ENCODE assay signal across 10 cellular contexts in the genomic region with DNA sequence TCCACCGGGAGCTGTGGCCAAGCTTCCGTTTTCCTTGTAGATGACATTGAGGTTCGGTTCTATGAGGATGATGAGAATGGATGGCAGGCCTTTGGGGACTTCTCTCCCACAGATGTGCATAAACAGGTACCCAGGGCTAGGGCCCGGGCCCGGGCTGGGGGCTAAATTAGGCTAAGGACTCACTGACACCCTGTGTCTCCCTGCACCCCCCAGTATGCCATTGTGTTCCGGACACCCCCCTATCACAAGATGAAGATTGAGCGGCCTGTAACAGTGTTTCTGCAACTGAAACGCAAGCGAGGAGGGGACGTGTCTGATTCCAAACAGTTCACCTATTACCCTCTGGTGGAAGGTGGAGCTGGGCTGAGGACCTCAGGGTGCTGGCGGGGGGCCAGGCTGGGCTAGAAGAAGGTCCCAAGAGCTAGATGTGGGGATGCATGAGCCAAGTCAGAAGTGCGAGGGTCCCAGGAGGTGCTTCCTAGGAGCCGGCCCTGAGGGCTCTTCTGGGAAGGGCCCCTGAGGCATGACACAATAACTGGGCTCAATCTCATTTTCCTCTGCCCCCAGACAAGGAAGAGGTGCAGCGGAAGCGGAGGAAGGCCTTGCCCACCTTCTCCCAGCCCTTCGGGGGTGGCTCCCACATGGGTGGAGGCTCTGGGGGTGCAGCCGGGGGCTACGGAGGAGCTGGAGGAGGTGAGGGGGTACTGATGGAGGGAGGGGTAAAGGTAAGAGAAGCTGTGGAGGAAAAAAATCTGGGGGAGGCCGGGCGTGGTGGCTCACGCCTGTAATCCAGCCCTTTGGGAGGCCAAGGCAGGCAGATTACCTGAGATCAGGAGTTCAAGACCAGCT. TPM values are rescaled to one million over a fixed set of nuclear protein-coding genes. Genes with fewer than 3 reads are reported as not detected.
DNase-seq lines count a peak whose midpoint lies in the region; ATAC-seq and TF ChIP-seq lines count a peak whose summit lies in the region.
"Had no signal": no experiment of that assay in that cellular context is flagged by ENCODE, and none has a peak within 500 bp of the region (broad histone marks: within the 10 kb centered on the region; RNA-seq: fewer than 3 reads in every experiment).

No MANE protein-coding gene starts in this region.

- H3K9me3 Mint-ChIP-seq in activated T-cell treated with anti-CD3 and anti-CD28 coated beads, Interleukin-2, amount 50 U/mL, for 4 hours, result no peaks in the 10 kb centered on the region
- H3K9me3 Mint-ChIP-seq in memory B cell, result no peaks in the 10 kb centered on the region

- no peak for TF ChIP-seq CTCF in transverse colon (IDR thresholded peaks at IDR 0.05)

- H3K27me3 ChIP-seq in transverse colon (no peaks in the 10 kb centered on the region), aorta (ENCODE audit: control insufficient read depth in 1 of 2, insufficient read depth in 2 of 2, low read length in 1 of 2) (no peaks in the 10 kb centered on the region)

- intact Hi-C loops in transverse colon (cut with DNase I; ENCODE audit: low total_unique reads), result loop anchor here (10.0 kb wide), 1 partner anchor 186 kb away; no protein-coding TSS in a partner anchor
- intact Hi-C loops in aorta (cut with DNase I), result loop anchor here (5.0 to 10.0 kb wide), 3 partner anchors 79 to 244 kb away; partner anchors contain the start of genes ELOVL3 (in 1 of the 2) and NOLC1 (in 1 of the 2)

- peak overlapping the region; percentile 100 for H3K27ac Mint-ChIP-seq in memory B cell

- peak overlapping the region; percentile 97 for H3K4me3 Mint-ChIP-seq in activated T-cell treated with anti-CD3 and anti-CD28 coated beads, Interleukin-2, amount 50 U/mL, for 4 hours
- peak overlapping the region; percentile 69 for H3K4me3 Mint-ChIP-seq in memory B cell

- no peak for TF ChIP-seq EP300 in transverse colon (IDR thresholded peaks at IDR 0.05; ENCODE audit: low read depth)

- H3K36me3 Mint-ChIP-seq in activated T-cell treated with anti-CD3 and anti-CD28 coated beads, Interleukin-2, amount 50 U/mL, for 4 hours (ENCODE audit: insufficient read depth), result peaks cover 31% of the 10 kb centered on the region
- H3K36me3 Mint-ChIP-seq in memory B cell, result peaks cover 25% of the 10 kb centered on the region

- in situ Hi-C loops in transverse colon (cut with MboI; ENCODE audit: low pct_ligation_motif_present in 1 of 4, low pct_unique_long_range_greater_than_20kb in 1 of 4, low sequenced_read_pairs in 3 of 4), result loop anchor here in 1 of 4 donors (25.0 kb wide), 1 partner anchor 189 kb away; no protein-coding TSS in a partner anchor

- H3K4me1 ChIP-seq in transverse colon (peaks cover 24 to 46% (median 34%) of the 10 kb centered on the region in 4 donors), aorta (ENCODE audit: control insufficient read depth in 1 of 2, insufficient read depth in 2 of 2, low read length in 2 of 2) (no peaks in the 10 kb centered on the region)

- H3K27me3 Mint-ChIP-seq in activated T-cell treated with anti-CD3 and anti-CD28 coated beads, Interleukin-2, amount 50 U/mL, for 4 hours (ENCODE audit: low read depth), result no peaks in the 10 kb centered on the region
- H3K27me3 Mint-ChIP-seq in memory B cell, result no peaks in the 10 kb centered on the region

- H3K27ac ChIP-seq in transverse colon (peak overlapping the region; percentile 89 to 99 (median 96)), aorta (ENCODE audit: low read depth in 1 of 2, low read length in 2 of 2) (no peak overlapping the region)

- no peaks in the 10 kb centered on the region for H3K9me3 ChIP-seq in transverse colon
- H3K9me3 ChIP-seq in aorta (ENCODE audit: control insufficient read depth, low read length), result no peaks in the 10 kb centered on the region

- TF ChIP-seq POLR2A in transverse colon (IDR thresholded peaks at IDR 0.05), result no peak

- H3K4me3 ChIP-seq in transverse colon (peak overlapping the region in 1 of 4 donors; percentile 64), aorta (ENCODE audit: low read length in 2 of 2) (no peak overlapping the region)

- DNase-seq in activated effector memory CD4-positive, alpha-beta T cell treated with anti-CD3 and anti-CD28 coated beads, Interleukin-2, amount 50 U/mL, for 16 hours, result peak; percentile 64
- no peak for DNase-seq in activated effector memory CD4-positive, alpha-beta T cell treated with Interleukin-2 at 50 U/mL for 16 hours
- no peak for DNase-seq in activated T-cell treated with anti-CD3 and anti-CD28 coated beads, Interleukin-2, amount 50 U/mL, for 4 hours
- DNase-seq in memory B cell (ENCODE audit: low spot score in 2 of 2) (peak in 1 of 2 donors; percentile 33), transverse colon (no peak), aorta (no peak)
- DNase-seq: NCI-H1092; stimulated activated CD4-positive, alpha-beta T cell treated with anti-CD3 and anti-CD28 coated beads, Interleukin-12 subunit alpha, Interleukin-12 subunit beta, amount 100 ng/mL, for 4 hours had no signal

- no peak for ATAC-seq in activated T-cell treated with anti-CD3 and anti-CD28 coated beads, Interleukin-2, amount 50 U/mL, for 4 hours
- ATAC-seq in memory B cell (ENCODE audit: low read depth) (no peak), HG03196 (IDR thresholded peaks at IDR 0.05; ENCODE audit: unreplicated experiment) (no peak), aorta (ENCODE audit: low FRiP score) (no peak), HG02678 (IDR thresholded peaks at IDR 0.05; ENCODE audit: unreplicated experiment) (no peak)

- WGBS in transverse colon (ENCODE audit: low coverage in 1 of 2), 2 donors, result 57 to 81% methylated on average over 3 to 20 of the region's 21 CpGs
- 84 to 88% methylated on average over 21 of the region's 21 CpGs for WGBS in aorta, 2 donors

- H3K4me1 Mint-ChIP-seq in activated T-cell treated with anti-CD3 and anti-CD28 coated beads, Interleukin-2, amount 50 U/mL, for 4 hours (ENCODE audit: low read depth), result peaks cover 37% of the 10 kb centered on the region
- H3K4me1 Mint-ChIP-seq in memory B cell, result peaks cover 30% of the 10 kb centered on the region

- H3K36me3 ChIP-seq in transverse colon, result no peaks in the 10 kb centered on the region
- H3K36me3 ChIP-seq in aorta (ENCODE audit: control insufficient read depth in 1 of 2, insufficient read depth in 2 of 2, low read length in 1 of 2), result no peaks in the 10 kb centered on the region

RNA-seq across cellular contexts. Expression of gene NFKB2, which starts 2.9 kb away (rescaled TPM):
- total RNA-seq in activated T-cell treated with anti-CD3 and anti-CD28 coated beads, Interleukin-2, amount 50 U/mL, for 4 hours, result 100 to 1,000 TPM; 300 to 365 (median 302) TPM
- 10 to 100 TPM in 3 of 4 donors, 1 to 10 TPM in 1; 4.4 to 24.5 (median 17.8) TPM for total RNA-seq in transverse colon
- 10 to 100 TPM; 48.4 to 63.3 TPM for total RNA-seq in aorta
- 10 to 100 TPM in 1 of 2 donors, 1 to 10 TPM in 1; 9.8 to 43.4 TPM for polyA plus RNA-seq in aorta

RNA-seq across cellular contexts. Expression of gene PSD, which starts 20.2 kb away (rescaled TPM):
- total RNA-seq in activated T-cell treated with anti-CD3 and anti-CD28 coated beads, Interleukin-2, amount 50 U/mL, for 4 hours, result 1 to 10 TPM; 2.3 to 4.6 (median 3.7) TPM
- 10 to 100 TPM; 38.9 to 56.1 (median 49.4) TPM for total RNA-seq in transverse colon
- 1 to 10 TPM in 1 of 2 donors, under 1 TPM in 1; 0.16 to 1.4 TPM for total RNA-seq in aorta
- under 1 TPM; 0.25 to 0.33 TPM for polyA plus RNA-seq in aorta

RNA-seq across cellular contexts. Expression of gene FBXL15, which starts 22.2 kb away (rescaled TPM):
- 10 to 100 TPM; 16.5 to 17.7 (median 16.6) TPM for total RNA-seq in activated T-cell treated with anti-CD3 and anti-CD28 coated beads, Interleukin-2, amount 50 U/mL, for 4 hours
- total RNA-seq in transverse colon (10 to 100 TPM; 16.7 to 56.3 (median 46.0) TPM), aorta (10 to 100 TPM in 1 of 2 donors, 1 to 10 TPM in 1; 8.7 to 12.1 TPM)
- 10 to 100 TPM in 1 of 2 donors, 1 to 10 TPM in 1; 7.0 to 30.5 TPM for polyA plus RNA-seq in aorta

RNA-seq across cellular contexts. Expression of gene CUEDC2, which starts 34.0 kb away (rescaled TPM):
- 10 to 100 TPM; 44.3 to 50.6 (median 45.3) TPM for total RNA-seq in activated T-cell treated with anti-CD3 and anti-CD28 coated beads, Interleukin-2, amount 50 U/mL, for 4 hours
- total RNA-seq in transverse colon, result 10 to 100 TPM in 3 of 4 donors, 1 to 10 TPM in 1; 5.2 to 35.2 (median 33.5) TPM
- total RNA-seq in aorta, result 10 to 100 TPM; 40.6 to 48.2 TPM
- 10 to 100 TPM; 55.3 to 80.2 TPM for polyA plus RNA-seq in aorta

RNA-seq across cellular contexts. Expression of gene C10orf95, which starts 52.9 kb away (rescaled TPM):
- under 1 TPM; 0.27 to 0.96 (median 0.45) TPM for total RNA-seq in activated T-cell treated with anti-CD3 and anti-CD28 coated beads, Interleukin-2, amount 50 U/mL, for 4 hours
- total RNA-seq in transverse colon (10 to 100 TPM in 1 of 4 donors, 1 to 10 TPM in 1, under 1 TPM in 2; 0.48 to 34.4 (median 1.1) TPM), aorta (not detected)
- polyA plus RNA-seq in aorta, result under 1 TPM in 1 of 2 donors, not detected in 1; 0.36 TPM

Comparison
In these comparisons a context has a peak if more than half of its experiments do, and no peak if none do; other contexts are left out.
1. H3K27ac ChIP-seq: peak in transverse colon (4 of 4); none in aorta (0 of 2).
2. RNA of gene NFKB2, which starts 2.9 kb away (total RNA-seq): 300 to 365 TPM in activated T-cell treated with anti-CD3 and anti-CD28 coated beads, Interleukin-2, amount 50 U/mL, for 4 hours; 48.4 to 63.3 TPM in aorta and 4.4 to 24.5 TPM in transverse colon; every median in the first group is over 4 times any median in the second.
3. RNA of gene PSD, which starts 20.2 kb away (total RNA-seq): 38.9 to 56.1 TPM in transverse colon; 2.3 to 4.6 TPM in activated T-cell treated with anti-CD3 and anti-CD28 coated beads, Interleukin-2, amount 50 U/mL, for 4 hours and 0.16 to 1.4 TPM in aorta; every median in the first group is over 4 times any median in the second.